In genomic region chr10:13788701-13789447, GRCh38 we compare ENCODE assay signal across 10 cellular contexts.
DNase-seq lines count a peak whose midpoint lies in the region; ATAC-seq and TF ChIP-seq lines count a peak whose summit lies in the region.
"Had no signal": no experiment of that assay in that cellular context is flagged by ENCODE, and none has a peak within 500 bp of the region (broad histone marks: within the 10 kb centered on the region; RNA-seq: fewer than 3 reads in every experiment).

No MANE protein-coding gene starts in this region.

- no peak overlapping the region for H3K4me3 ChIP-seq in brain microvascular endothelial cell (ENCODE audit: low read depth, low read length)
- no peak overlapping the region for H3K4me3 ChIP-seq in liver (ENCODE audit: low read depth in 1 of 3, low read length in 3 of 3)
- H3K4me3 ChIP-seq in thymus (ENCODE audit: low read length): no peak overlapping the region
- H3K4me3 ChIP-seq: A549, mucosa of descending colon had no signal

- H3K27ac ChIP-seq in brain microvascular endothelial cell (peak overlapping the region; percentile 94), liver (ENCODE audit: low read depth in 1 of 2, low read length in 2 of 2) (peak overlapping the region; percentile 39 to 68), thymus (ENCODE audit: low read depth) (peak overlapping the region; percentile 25)

- no peak for ATAC-seq in HG03460 (IDR thresholded peaks at IDR 0.05; ENCODE audit: unreplicated experiment)
- ATAC-seq: mucosa of descending colon had no signal

- H3K27me3 ChIP-seq in brain microvascular endothelial cell (replicated peaks) (no peaks in the 10 kb centered on the region), liver (ENCODE audit: control insufficient read depth in 4 of 4, insufficient read depth in 4 of 4, low read length in 3 of 4) (no peaks in the 10 kb centered on the region), thymus (ENCODE audit: control insufficient read depth, insufficient read depth) (no peaks in the 10 kb centered on the region)

- TF ChIP-seq CTCF in brain microvascular endothelial cell (IDR thresholded peaks at IDR 0.05; ENCODE audit: low read depth, low read length, missing control alignments) (no peak), liver (IDR thresholded peaks at IDR 0.05; ENCODE audit: low read depth, low read length, missing input control) (no peak)

- 69% methylated on average over 9 of the region's 9 CpGs for WGBS in liver
- WGBS in thymus: 81% methylated on average over 9 of the region's 9 CpGs

- peak overlapping the region in 1 of 2 donors; percentile 33 for H3K9ac ChIP-seq in liver (ENCODE audit: low read depth in 1 of 2, low read length in 2 of 2)

- peaks cover 36% of the 10 kb centered on the region for H3K36me3 ChIP-seq in brain microvascular endothelial cell (replicated peaks)
- H3K36me3 ChIP-seq in liver (ENCODE audit: control insufficient read depth in 4 of 4, insufficient read depth in 3 of 4, low read depth in 1 of 4, low read length in 3 of 4): no peaks in the 10 kb centered on the region
- H3K36me3 ChIP-seq in thymus (ENCODE audit: control insufficient read depth, insufficient read depth): no peaks in the 10 kb centered on the region

- DNase-seq in NCI-H2171 treated with DMSO at 0.1 percent for 48 hours (lab: John Stamatoyannopoulos, UW) (peak; percentile 15), NCI-H2171 (lab: John Stamatoyannopoulos, UW) (no peak), brain microvascular endothelial cell (peak; percentile 65), NCI-H1105 treated with DMSO at 0.1 percent for 48 hours (lab: John Stamatoyannopoulos, UW) (no peak), T-helper 9 cell (no peak)

- H3K9me3 ChIP-seq in liver (ENCODE audit: control insufficient read depth in 4 of 4, low read length in 3 of 4): no peaks in the 10 kb centered on the region
- no peaks in the 10 kb centered on the region for H3K9me3 ChIP-seq in thymus (ENCODE audit: control insufficient read depth)
- H3K9me3 ChIP-seq: A549, mucosa of descending colon had no signal

- peaks cover 0 to 9% (median 0%) of the 10 kb centered on the region in 4 donors for H3K4me1 ChIP-seq in liver (ENCODE audit: control insufficient read depth in 4 of 4, insufficient read depth in 4 of 4, low read length in 3 of 4)
- peaks cover 10% of the 10 kb centered on the region for H3K4me1 ChIP-seq in thymus (ENCODE audit: control insufficient read depth, insufficient read depth, low read length)
- H3K4me1 ChIP-seq: A549 had no signal

- peak; percentile 37 to 41 for TF ChIP-seq RAD21 in liver (IDR thresholded peaks at IDR 0.05)

- in situ Hi-C loops in brain microvascular endothelial cell (cut with HindIII; ENCODE audit: low pct_ligation_motif_present, low sequenced_read_pairs): no loop called here

TF ChIP-seq in liver, 16 proteins besides CTCF, POLR2A, EP300 and RAD21:
- TF ChIP-seq GABPA (IDR thresholded peaks at IDR 0.05 in 1 of 2, conservative IDR thresholded peaks at IDR 0.05 in 1 of 2) (no peak), NR2F2 (IDR thresholded peaks at IDR 0.05) (peak; percentile 18)

Comparison
In these comparisons a context has a peak if more than half of its experiments do, and no peak if none do; other contexts are left out.
1. DNase-seq: peak in NCI-H2171 treated with DMSO at 0.1 percent for 48 hours (single experiment) and brain microvascular endothelial cell (single experiment); none in NCI-H2171 (single experiment), NCI-H1105 treated with DMSO at 0.1 percent for 48 hours (single experiment) and T-helper 9 cell (single experiment).
2. H3K27ac ChIP-seq: peak in every context shown above with its lines; median percentile 94 in brain microvascular endothelial cell; 54 in liver; 25 in thymus.